Comparison of ENCODE assay signal across 9 cellular contexts in the genomic region with DNA sequence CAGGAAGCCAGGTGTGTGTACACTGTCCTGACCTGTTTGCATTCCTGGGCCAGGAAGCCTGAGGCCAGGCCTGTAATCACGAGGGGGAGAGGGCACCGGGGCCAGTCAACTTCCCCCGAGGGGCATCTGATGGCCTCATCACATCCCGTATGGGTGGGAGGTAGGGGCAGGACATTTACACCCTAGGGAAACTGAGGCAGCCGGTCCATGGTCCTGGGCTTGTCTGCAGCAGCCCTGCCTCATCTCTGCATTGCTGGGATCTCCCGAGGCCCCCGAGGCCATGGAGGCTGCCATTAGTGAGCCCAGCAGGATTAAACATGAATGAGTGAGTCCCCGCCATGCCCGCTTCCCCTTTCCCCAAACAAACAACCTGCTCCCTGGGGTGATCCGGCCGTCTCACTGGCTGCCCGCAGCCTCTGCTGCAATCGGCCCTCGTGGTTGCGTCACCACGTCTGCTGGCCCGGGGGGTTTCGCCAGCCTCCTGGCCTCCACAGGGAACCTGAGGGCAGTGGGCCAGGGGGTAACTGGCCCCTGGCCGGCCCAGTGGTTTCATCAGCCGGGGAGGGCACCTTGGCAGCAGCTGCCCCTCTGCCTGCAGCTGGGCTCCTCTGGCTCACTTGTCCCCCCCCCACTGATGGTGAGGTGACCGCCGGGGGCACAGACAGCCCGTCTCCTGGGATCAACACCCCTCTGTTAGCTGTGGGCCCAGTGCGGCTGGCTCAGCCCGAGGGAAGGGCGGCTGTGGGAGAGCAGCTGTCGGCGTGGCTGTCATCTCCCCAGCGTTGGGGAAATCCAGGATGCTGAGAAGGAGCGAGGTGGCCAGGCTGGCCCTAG.
DNase-seq lines count a peak whose midpoint lies in the region; ATAC-seq, FAIRE-seq and TF ChIP-seq lines count a peak whose summit lies in the region.
"Had no signal": no experiment of that assay in that cellular context is flagged by ENCODE, and none has a peak within 500 bp of the region (broad histone marks: within the 10 kb centered on the region; RNA-seq: fewer than 3 reads in every experiment).

No MANE protein-coding gene starts in this region.

- no peaks in the 10 kb centered on the region for H3K9me1 ChIP-seq in keratinocyte (ENCODE audit: control insufficient read depth, extremely low read depth, insufficient read depth, low read length)

- in situ Hi-C loops in ACHN (cut with HindIII; ENCODE audit: low pct_ligation_motif_present, low pct_unique_long_range_greater_than_20kb, low sequenced_read_pairs) = no loop called here

- no peak for ATAC-seq in GM21360 (IDR thresholded peaks at IDR 0.05; ENCODE audit: unreplicated experiment)
- no peak for ATAC-seq in GM19467 (IDR thresholded peaks at IDR 0.05; ENCODE audit: unreplicated experiment)
- ATAC-seq in stimulated activated naive CD8-positive, alpha-beta T cell treated with anti-CD3 and anti-CD28 coated beads, Interleukin-15, Interleukin-2, amounts not matched to agents 100 U/mL and 50 U/mL, for 24 hours = no peak
- ATAC-seq: activated T-cell treated with anti-CD3 and anti-CD28 coated beads, Interleukin-2, amount 50 U/mL, for 72 hours had no signal

- no peaks in the 10 kb centered on the region; the same call in 1 of the 2 replicates for H3K9me3 ChIP-seq in AG04450 (ENCODE audit: control insufficient read depth, insufficient read depth, low read length)
- H3K9me3 ChIP-seq in keratinocyte (ENCODE audit: control insufficient read depth, low read depth, low read length) = no peaks in the 10 kb centered on the region

- CTCF ChIA-PET in AG04450 (lab: Charles Lee) = interaction anchor here (0.6 to 1.3 kb wide), 3 partner anchors 24 to 33 kb away, joined by 3 to 6 read pairs (median 4); no protein-coding TSS in a partner anchor

- no peaks in the 10 kb centered on the region for H3K36me3 ChIP-seq in keratinocyte (ENCODE audit: control insufficient read depth in 2 of 2, extremely low read depth in 1 of 2, insufficient read depth in 2 of 2, low read length in 2 of 2)

- no peak for FAIRE-seq in keratinocyte (lab: Jason Lieb, UNC)

- peak overlapping the region; percentile 52 for H3K27ac ChIP-seq in AG04450 (ENCODE audit: low read depth, low read length)
- peak overlapping the region; percentile 82 for H3K27ac ChIP-seq in VCaP
- H3K27ac ChIP-seq in keratinocyte (ENCODE audit: control insufficient read depth, insufficient read depth, low read length) = peak overlapping the region; percentile 36

- dilution Hi-C loops in keratinocyte (cut with MboI; ENCODE audit: extremely low pct_ligation_motif_present, low sequenced_read_pairs) = no loop called here

- no peak overlapping the region for H3K4me3 ChIP-seq in AG04450 (ENCODE audit: low read depth, low read length)
- no peak overlapping the region for H3K4me3 ChIP-seq in keratinocyte (ENCODE audit: control insufficient read depth in 2 of 3, extremely low read depth in 1 of 3, insufficient read depth in 2 of 3, low read depth in 1 of 3, low read length in 3 of 3)

- no peaks in the 10 kb centered on the region for H3K27me3 ChIP-seq in AG04450 (ENCODE audit: control insufficient read depth, insufficient read depth, low read length)
- peaks cover 4% of the 10 kb centered on the region for H3K27me3 ChIP-seq in keratinocyte (ENCODE audit: control insufficient read depth, extremely low read depth, insufficient read depth, low read length)

- peak overlapping the region; percentile 30 for H3K4me2 ChIP-seq in keratinocyte (ENCODE audit: control insufficient read depth, extremely low read depth, insufficient read depth, low read depth, low read length)

- no peaks in the 10 kb centered on the region for H3K79me2 ChIP-seq in keratinocyte (ENCODE audit: control insufficient read depth, insufficient read depth, low read length)

- peaks cover 34% of the 10 kb centered on the region for H3K4me1 ChIP-seq in keratinocyte (ENCODE audit: control insufficient read depth, extremely low read depth, insufficient read depth, low read length)

- H3K9ac ChIP-seq in keratinocyte (ENCODE audit: control insufficient read depth, extremely low read depth, insufficient read depth, low read length) = peak overlapping the region; percentile 7

- peak overlapping the region; percentile 22 for H2AFZ ChIP-seq in keratinocyte (ENCODE audit: control insufficient read depth, low read length)

- POLR2A ChIA-PET in AG04450 (lab: Yijun Ruan, JAX) = interaction anchor here (0.5 to 0.6 kb wide), 2 partner anchors 8 to 178 kb away, joined by 3 to 7 read pairs; no protein-coding TSS in a partner anchor

- H4K20me1 ChIP-seq in keratinocyte (ENCODE audit: control insufficient read depth, extremely low read depth, insufficient read depth, low read length) = no peaks in the 10 kb centered on the region

- no peak for DNase-seq in AG04450 (ENCODE audit: low read depth, low spot score)
- DNase-seq in Kasumi-1 (lab: John Stamatoyannopoulos, UW) = peak; percentile 50 to 54
- no peak for DNase-seq in keratinocyte (ENCODE audit: low read depth, low spot score)
- no peak for DNase-seq in ACHN
- DNase-seq in stimulated activated naive CD8-positive, alpha-beta T cell treated with anti-CD3 and anti-CD28 coated beads, Interleukin-15, Interleukin-2, amounts not matched to agents 100 U/mL and 50 U/mL, for 24 hours = no peak
- DNase-seq: activated T-cell treated with anti-CD3 and anti-CD28 coated beads, Interleukin-2, amount 50 U/mL, for 72 hours had no signal

- TF ChIP-seq CTCF in AG04450 (IDR thresholded peaks at IDR 0.05; ENCODE audit: low read depth, low read length) (no peak), VCaP (conservative IDR thresholded peaks at IDR 0.05) (no peak), keratinocyte (optimal IDR thresholded peaks at IDR 0.05 in 1 of 3, IDR thresholded peaks at IDR 0.05 in 1 of 3, conservative IDR thresholded peaks at IDR 0.05 in 1 of 3; ENCODE audit: extremely low read depth in 1 of 3, insufficient read depth in 2 of 3, low read length in 3 of 3) (no peak)

Comparison
In these comparisons a context has a peak if more than half of its experiments do, and no peak if none do; other contexts are left out.
1. DNase-seq: peak in Kasumi-1 (2 of 2); none in AG04450 (single experiment), keratinocyte (single experiment), ACHN (single experiment) and stimulated activated naive CD8-positive, alpha-beta T cell treated with anti-CD3 and anti-CD28 coated beads, Interleukin-15, Interleukin-2, amounts not matched to agents 100 U/mL and 50 U/mL, for 24 hours (single experiment).
2. Peak in every context shown above with its lines, with median percentiles within 50 percentile points of each other: H3K27ac ChIP-seq.